ENCODE assay signal across 8 cellular contexts in genomic region chrX:17046478-17047097, GRCh38.
A peak's percentile ranks its signal among the peaks of the same experiment; 100 is the strongest.
DNase-seq lines count a peak whose midpoint lies in the region; ATAC-seq and TF ChIP-seq lines count a peak whose summit lies in the region.

No MANE protein-coding gene starts in this region.

- H3K36me3 Mint-ChIP-seq in CD4-positive, alpha-beta memory T cell = no peaks in the 10 kb centered on the region
- no peaks in the 10 kb centered on the region for H3K36me3 Mint-ChIP-seq in GM23338 (ENCODE audit: low read depth)

- no peaks in the 10 kb centered on the region for H3K27me3 ChIP-seq in CD4-positive, alpha-beta memory T cell (ENCODE audit: insufficient read depth, low read length)
- H3K27me3 ChIP-seq in GM23338 (ENCODE audit: insufficient read depth) = no peaks in the 10 kb centered on the region

- H3K4me3 Mint-ChIP-seq in CD4-positive, alpha-beta memory T cell = no peak overlapping the region
- no peak overlapping the region for H3K4me3 Mint-ChIP-seq in GM23338

- intact Hi-C loops in CD4-positive, alpha-beta memory T cell (cut with micrococcal nuclease) = no loop called here

- H2AFZ ChIP-seq in GM23338 = no peak overlapping the region

- in situ Hi-C loops in T47D (cut with HindIII; ENCODE audit: low pct_unique_long_range_greater_than_20kb, low sequenced_read_pairs) = no loop called here

- no peak overlapping the region for H3K27ac ChIP-seq in CD4-positive, alpha-beta memory T cell (ENCODE audit: low read depth, low read length)
- no peak overlapping the region for H3K27ac ChIP-seq in GM23338 (ENCODE audit: low read depth)

- H3K4me3 ChIP-seq in CD4-positive, alpha-beta memory T cell (ENCODE audit: low read length in 2 of 2) = no peak overlapping the region
- H3K4me3 ChIP-seq in GM23338 = no peak overlapping the region

- no peak overlapping the region for H3K4me2 ChIP-seq in GM23338

- DNase-seq in CD4-positive, alpha-beta memory T cell = peak in 4 of 5 donors; percentile 11 to 25 (median 23)
- peak; percentile 84 for DNase-seq in GM23338 (ENCODE audit: low spot score)
- DNase-seq in NCI-H2081 treated with DMSO at 0.1 percent for 48 hours (lab: John Stamatoyannopoulos, UW) = peak; percentile 47
- DNase-seq in T1000 (lab: John Stamatoyannopoulos, UW) = peak; percentile 9
- DNase-seq in T47D (ENCODE audit: low read depth in 1 of 2, low spot score in 1 of 2) = peak; percentile 21 to 84
- DNase-seq in inferior parietal cortex (ENCODE audit: extremely low spot score) = peak; percentile 78
- peak; percentile 5 for DNase-seq in stimulated activated CD4-positive, alpha-beta T cell treated with anti-CD3 and anti-CD28 coated beads, Interleukin-2, amount 100 ng/mL, for 4 hours (ENCODE audit: low read depth)

- no peak overlapping the region for H3K27ac Mint-ChIP-seq in CD4-positive, alpha-beta memory T cell
- no peak overlapping the region for H3K27ac Mint-ChIP-seq in GM23338

- no peaks in the 10 kb centered on the region for H3K36me3 ChIP-seq in CD4-positive, alpha-beta memory T cell (ENCODE audit: insufficient read depth, low read length)
- no peaks in the 10 kb centered on the region for H3K36me3 ChIP-seq in GM23338 (ENCODE audit: insufficient read depth)

- no peaks in the 10 kb centered on the region for H3K79me2 ChIP-seq in GM23338 (replicated peaks; ENCODE audit: insufficient read depth)

- POLR2A ChIA-PET in CD4-positive, alpha-beta memory T cell (lab: Charles Lee; ENCODE audit: partially characterized antibody) = no interaction called here

- TF ChIP-seq CTCF in GM23338 (conservative IDR thresholded peaks at IDR 0.05; ENCODE audit: low read depth in 2 of 2) = peak; percentile 71 to 86

- H3K4me1 Mint-ChIP-seq in CD4-positive, alpha-beta memory T cell = no peaks in the 10 kb centered on the region
- H3K4me1 Mint-ChIP-seq in GM23338 = no peaks in the 10 kb centered on the region

- no peaks in the 10 kb centered on the region for H3F3A ChIP-seq in GM23338 (replicated peaks; ENCODE audit: low read depth)

- no peaks in the 10 kb centered on the region for H3K27me3 Mint-ChIP-seq in CD4-positive, alpha-beta memory T cell
- H3K27me3 Mint-ChIP-seq in GM23338 (ENCODE audit: insufficient read depth, low read depth, poor library complexity) = no peaks in the 10 kb centered on the region

- CTCF ChIA-PET in CD4-positive, alpha-beta memory T cell (lab: Charles Lee; ENCODE audit: partially characterized antibody) = interaction anchor here (0.8 to 5.5 kb wide), 11 partner anchors 8 to 223 kb away, joined by 3 to 54 read pairs (median 3); no protein-coding TSS in a partner anchor

- ATAC-seq in GM23338 (peak; percentile 95), GM18861 (IDR thresholded peaks at IDR 0.05; ENCODE audit: unreplicated experiment) (no peak)

- no peaks in the 10 kb centered on the region for H3K9me3 ChIP-seq in CD4-positive, alpha-beta memory T cell (ENCODE audit: control insufficient read depth in 1 of 2, low read length in 2 of 2)

- H4K20me1 ChIP-seq in GM23338 (replicated peaks; ENCODE audit: insufficient read depth) = no peaks in the 10 kb centered on the region

- H3K4me1 ChIP-seq in CD4-positive, alpha-beta memory T cell (ENCODE audit: insufficient read depth, low read length) = no peaks in the 10 kb centered on the region
- H3K4me1 ChIP-seq in GM23338 (ENCODE audit: insufficient read depth) = no peaks in the 10 kb centered on the region

- no peaks in the 10 kb centered on the region for H3K9me3 Mint-ChIP-seq in CD4-positive, alpha-beta memory T cell
- no peaks in the 10 kb centered on the region for H3K9me3 Mint-ChIP-seq in GM23338

- H3K9me2 ChIP-seq in GM23338 (ENCODE audit: insufficient read depth) = no peaks in the 10 kb centered on the region

TF ChIP-seq in GM23338, 12 proteins besides CTCF, POLR2A, EP300 and RAD21:
- no peak for TF ChIP-seq JUNB (IDR thresholded peaks at IDR 0.05; ENCODE audit: unreplicated experiment)
- no peak for TF ChIP-seq EZH2 (IDR thresholded peaks at IDR 0.05; ENCODE audit: low read depth, unreplicated experiment)
- no peak for TF ChIP-seq EZH2phosphoT487 (IDR thresholded peaks at IDR 0.05; ENCODE audit: unreplicated experiment)
TF ChIP-seq in GM23338: peak in this region for 0.

Comparison
In these comparisons a context has a peak if more than half of its experiments do, and no peak if none do; other contexts are left out.
1. DNase-seq: peak in every context shown above with its lines; median percentile 84 in GM23338; 78 in inferior parietal cortex; 52 in T47D; 47 in NCI-H2081 treated with DMSO at 0.1 percent for 48 hours; 23 in CD4-positive, alpha-beta memory T cell; 9 in T1000; 5 in stimulated activated CD4-positive, alpha-beta T cell treated with anti-CD3 and anti-CD28 coated beads, Interleukin-2, amount 100 ng/mL, for 4 hours.